In genomic region chr3:72338942-72339749, GRCh38 we compare ENCODE assay signal across 8 cellular contexts.
DNase-seq lines count a peak whose midpoint lies in the region; ATAC-seq and TF ChIP-seq lines count a peak whose summit lies in the region.

No MANE protein-coding gene starts in this region.

- ATAC-seq in GM21381 (IDR thresholded peaks at IDR 0.05; ENCODE audit: unreplicated experiment) = no peak

- no peak overlapping the region for H3K27ac Mint-ChIP-seq in chondrocyte (ENCODE audit: unreplicated experiment)

- H3K4me1 Mint-ChIP-seq in chondrocyte (ENCODE audit: low read depth) = peaks cover 30% of the 10 kb centered on the region

- H3K36me3 Mint-ChIP-seq in chondrocyte (ENCODE audit: low read depth) = no peaks in the 10 kb centered on the region

- DNase-seq in GM04504 (ENCODE audit: low read depth) = peak; percentile 76
- DNase-seq in MV-4-11 (lab: John Stamatoyannopoulos, UW) = peak; percentile 80
- peak; percentile 84 for DNase-seq in astrocyte of the hippocampus (ENCODE audit: low read depth, low spot score)
- DNase-seq in lung microvascular endothelial cell (ENCODE audit: low read depth in 2 of 2) = peak; percentile 56 to 97
- peak; percentile 98 for DNase-seq in stromal cell of bone marrow (ENCODE audit: low read depth)
- no peak for DNase-seq in chondrocyte (ENCODE audit: low spot score)
- no peak for DNase-seq in NCI-H2171 (lab: John Stamatoyannopoulos, UW)

- H3K9me3 Mint-ChIP-seq in chondrocyte (ENCODE audit: low read depth) = no peaks in the 10 kb centered on the region

- no peak overlapping the region for H3K4me3 Mint-ChIP-seq in chondrocyte (ENCODE audit: unreplicated experiment)

- no peak for TF ChIP-seq CTCF in chondrocyte (IDR thresholded peaks at IDR 0.05)

- no peaks in the 10 kb centered on the region for H3K27me3 Mint-ChIP-seq in chondrocyte (ENCODE audit: low read depth)

Comparison
In these comparisons a context has a peak if more than half of its experiments do, and no peak if none do; other contexts are left out.
1. DNase-seq: peak in GM04504 (single experiment), MV-4-11 (single experiment), astrocyte of the hippocampus (single experiment), lung microvascular endothelial cell (2 of 2) and stromal cell of bone marrow (single experiment); none in chondrocyte (single experiment) and NCI-H2171 (single experiment).